Comparison of ENCODE assay signal across 8 cellular contexts in the genomic region with DNA sequence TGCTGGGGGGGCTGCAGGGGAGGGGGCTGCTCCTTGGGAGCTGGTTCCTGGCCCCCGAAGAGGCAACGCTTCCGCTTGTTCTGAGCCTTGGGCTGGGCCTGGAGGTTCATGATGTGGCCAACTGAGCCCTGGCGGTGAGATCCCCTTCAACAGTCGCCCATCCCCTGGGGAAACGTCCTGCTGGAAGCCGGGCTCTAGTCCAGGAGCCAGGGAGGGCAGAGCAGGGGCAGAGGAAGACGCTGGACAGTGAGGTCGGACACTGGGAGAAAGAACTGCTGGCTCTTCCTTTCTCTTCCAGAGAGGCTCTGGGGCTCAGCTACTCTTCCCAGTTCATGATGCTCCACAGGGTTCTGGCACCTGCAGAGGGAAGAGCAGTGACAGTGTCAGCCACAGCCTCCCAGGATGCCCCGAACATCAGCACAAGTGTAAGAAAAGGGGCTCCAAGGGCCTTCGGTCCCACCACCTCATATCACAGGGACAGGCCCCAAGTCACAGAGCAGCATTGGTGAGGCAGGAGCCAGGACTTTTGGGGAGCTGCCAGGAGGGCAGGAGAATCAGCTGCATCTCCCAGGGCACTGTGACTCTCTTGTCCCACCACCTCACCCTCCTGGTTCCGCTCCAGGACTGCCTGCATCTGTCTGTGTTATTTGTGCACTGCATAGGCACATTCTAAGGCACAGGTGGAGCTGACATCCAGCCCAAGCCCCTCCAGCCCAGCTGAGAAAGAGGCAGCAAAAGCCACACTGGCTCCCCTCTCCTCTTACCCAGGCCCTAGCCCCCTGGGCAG. TPM values are rescaled to one million over a fixed set of nuclear protein-coding genes. Genes with fewer than 3 reads are reported as not detected.
DNase-seq lines count a peak whose midpoint lies in the region; ATAC-seq and TF ChIP-seq lines count a peak whose summit lies in the region.

No MANE protein-coding gene starts in this region.

- no peak for ATAC-seq in GM18517 (IDR thresholded peaks at IDR 0.05; ENCODE audit: unreplicated experiment)

- peak overlapping the region; percentile 40 for H3K4me3 Mint-ChIP-seq in activated CD4-positive, alpha-beta T cell treated with anti-CD3 and anti-CD28 coated beads, Interleukin-2, amount 10 ng/mL, durations not matched to agents 7 days and 5 days
- H3K4me3 Mint-ChIP-seq in chondrocyte (ENCODE audit: unreplicated experiment), result no peak overlapping the region

- peak overlapping the region; percentile 63 to 71 for H3K9ac ChIP-seq in mucosa of rectum (ENCODE audit: low read depth in 1 of 2, low read length in 2 of 2)

- no peak for TF ChIP-seq EP300 in tibial nerve (IDR thresholded peaks at IDR 0.05)

- peak overlapping the region in 1 of 2 donors; percentile 33 for H3K4me3 ChIP-seq in mucosa of rectum (ENCODE audit: low read length in 2 of 2)
- peak overlapping the region in 1 of 4 donors; percentile 32 for H3K4me3 ChIP-seq in tibial nerve

- H3K36me3 ChIP-seq in mucosa of rectum (ENCODE audit: control insufficient read depth in 2 of 2, insufficient read depth in 2 of 2, low read length in 2 of 2), result peaks cover 29 to 34% of the 10 kb centered on the region in 2 donors
- peaks cover 0 to 48% (median 8%) of the 10 kb centered on the region in 3 donors for H3K36me3 ChIP-seq in tibial nerve

- POLR2A ChIA-PET in activated CD4-positive, alpha-beta T cell treated with anti-CD3 and anti-CD28 coated beads, Interleukin-2, amount 10 ng/mL, durations not matched to agents 7 days and 5 days (lab: Charles Lee), result no interaction called here

- 51 to 71% methylated on average over 5 to 7 of the region's 12 CpGs for WGBS in tibial nerve, 2 donors

- H3K27me3 Mint-ChIP-seq in activated CD4-positive, alpha-beta T cell treated with anti-CD3 and anti-CD28 coated beads, Interleukin-2, amount 10 ng/mL, durations not matched to agents 7 days and 5 days, result no peaks in the 10 kb centered on the region
- H3K27me3 Mint-ChIP-seq in chondrocyte (ENCODE audit: low read depth), result no peaks in the 10 kb centered on the region

- no peak for DNase-seq in activated CD4-positive, alpha-beta T cell treated with anti-CD3 and anti-CD28 coated beads, Interleukin-2, amount 10 ng/mL, durations not matched to agents 7 days and 5 days
- no peak for DNase-seq in activated CD4-positive, alpha-beta T cell treated with anti-CD3 and anti-CD28 coated beads, Interleukin-2, amount 50 U/mL, for 1 hour
- no peak for DNase-seq in chondrocyte (ENCODE audit: low spot score)
- no peak for DNase-seq in tibial nerve (ENCODE audit: low spot score in 2 of 2)
- DNase-seq in NCI-H510A treated with DMSO at 0.1 percent for 48 hours (lab: John Stamatoyannopoulos, UW), result no peak
- DNase-seq in Ammon's horn (ENCODE audit: low spot score), result no peak

- H3K27ac ChIP-seq in mucosa of rectum (ENCODE audit: low read depth in 2 of 2, low read length in 2 of 2), result peak overlapping the region; percentile 95 to 98
- peak overlapping the region; percentile 70 to 99 (median 84) for H3K27ac ChIP-seq in tibial nerve

- H3K27ac Mint-ChIP-seq in activated CD4-positive, alpha-beta T cell treated with anti-CD3 and anti-CD28 coated beads, Interleukin-2, amount 10 ng/mL, durations not matched to agents 7 days and 5 days, result peak overlapping the region; percentile 90
- peak overlapping the region; percentile 91 for H3K27ac Mint-ChIP-seq in chondrocyte (ENCODE audit: unreplicated experiment)

- H3K9me3 ChIP-seq in mucosa of rectum (ENCODE audit: control insufficient read depth in 2 of 2, low read length in 2 of 2) (no peaks in the 10 kb centered on the region), tibial nerve (no peaks in the 10 kb centered on the region)

- TF ChIP-seq POLR2A in tibial nerve (IDR thresholded peaks at IDR 0.05), result no peak

- no peaks in the 10 kb centered on the region for H3K9me3 Mint-ChIP-seq in activated CD4-positive, alpha-beta T cell treated with anti-CD3 and anti-CD28 coated beads, Interleukin-2, amount 10 ng/mL, durations not matched to agents 7 days and 5 days
- H3K9me3 Mint-ChIP-seq in chondrocyte (ENCODE audit: low read depth), result no peaks in the 10 kb centered on the region

- CTCF ChIA-PET in activated CD4-positive, alpha-beta T cell treated with anti-CD3 and anti-CD28 coated beads, Interleukin-2, amount 10 ng/mL, durations not matched to agents 7 days and 5 days (lab: Charles Lee), result interaction anchor here (0.6 to 13.1 kb wide), 5 partner anchors 8 to 240 kb away, joined by 3 to 102 read pairs (median 4); a partner anchor contains a TSS

- no peak for TF ChIP-seq CTCF in chondrocyte (IDR thresholded peaks at IDR 0.05)
- no peak for TF ChIP-seq CTCF in tibial nerve (IDR thresholded peaks at IDR 0.05)

- peaks cover 35% of the 10 kb centered on the region for H3K36me3 Mint-ChIP-seq in activated CD4-positive, alpha-beta T cell treated with anti-CD3 and anti-CD28 coated beads, Interleukin-2, amount 10 ng/mL, durations not matched to agents 7 days and 5 days (ENCODE audit: low read depth)
- peaks cover 8% of the 10 kb centered on the region for H3K36me3 Mint-ChIP-seq in chondrocyte (ENCODE audit: low read depth)

- H3K4me1 Mint-ChIP-seq in activated CD4-positive, alpha-beta T cell treated with anti-CD3 and anti-CD28 coated beads, Interleukin-2, amount 10 ng/mL, durations not matched to agents 7 days and 5 days, result peaks cover 65% of the 10 kb centered on the region
- H3K4me1 Mint-ChIP-seq in chondrocyte (ENCODE audit: low read depth), result peaks cover 51% of the 10 kb centered on the region

- H3K4me1 ChIP-seq in mucosa of rectum (ENCODE audit: control insufficient read depth in 2 of 2, insufficient read depth in 2 of 2, low read length in 2 of 2) (peaks cover 58 to 59% of the 10 kb centered on the region in 2 donors), tibial nerve (peaks cover 7 to 71% (median 62%) of the 10 kb centered on the region in 4 donors)

- H3K27me3 ChIP-seq in mucosa of rectum (ENCODE audit: control insufficient read depth in 2 of 2, insufficient read depth in 2 of 2, low read length in 2 of 2) (no peaks in the 10 kb centered on the region), tibial nerve (no peaks in the 10 kb centered on the region)

RNA-seq across cellular contexts. Expression of gene PNMA1, which starts 25.9 kb away (rescaled TPM):
- 10 to 100 TPM; 23.3 to 25.9 TPM for total RNA-seq in activated CD4-positive, alpha-beta T cell treated with anti-CD3 and anti-CD28 coated beads, Interleukin-2, amount 10 ng/mL, durations not matched to agents 7 days and 5 days
- total RNA-seq in chondrocyte (72.0 to 85.2 TPM (median 72.1 TPM) in 3 replicates), tibial nerve (10 to 100 TPM; 21.2 to 43.5 (median 34.2) TPM)
